25 cellular contexts compared by ENCODE assay signal in genomic region chr1:6170742-6171201, GRCh38. TPM values are rescaled to one million over a fixed set of nuclear protein-coding genes. Genes with fewer than 3 reads are reported as not detected.
A peak's percentile ranks its signal among the peaks of the same experiment; 100 is the strongest.
DNase-seq lines count a peak whose midpoint lies in the region; ATAC-seq, FAIRE-seq and TF ChIP-seq lines count a peak whose summit lies in the region.
"Had no signal": no experiment of that assay in that cellular context is flagged by ENCODE, and none has a peak within 500 bp of the region (broad histone marks: within the 10 kb centered on the region; RNA-seq: fewer than 3 reads in every experiment).

No MANE protein-coding gene starts in this region.

- intact Hi-C loops in PC-3 (cut with micrococcal nuclease): loop anchor here (1.0 kb wide), 1 partner anchor 61 kb away; no protein-coding TSS in a partner anchor

- H3K27ac ChIP-seq in PC-3 (ENCODE audit: low read length): no peak overlapping the region
- H3K27ac ChIP-seq: 22Rv1, left ventricle myocardium inferior, psoas muscle had no signal

- H3K4me3 ChIP-seq in PC-3 (ENCODE audit: low read length): no peak overlapping the region
- H3K4me3 ChIP-seq: left ventricle myocardium inferior, psoas muscle, smooth muscle cell had no signal

- no TSS peak for BruUV-seq in PC-3 (replicated peaks; lab: Mats Ljungman, UMichigan)

- no peaks in the 10 kb centered on the region for H3K27me3 ChIP-seq in PC-3 (ENCODE audit: low read length)
- H3K27me3 ChIP-seq: BE2C had no signal

- H3K9me3 ChIP-seq in PC-3 (ENCODE audit: low read length): no peaks in the 10 kb centered on the region
- H3K9me3 ChIP-seq: BE2C, Caco-2, left ventricle myocardium inferior, psoas muscle, SK-N-SH had no signal

- H3K4me2 ChIP-seq in PC-3 (ENCODE audit: low read length): no peak overlapping the region
- H3K4me2 ChIP-seq: SK-N-SH, smooth muscle cell had no signal

- no peaks in the 10 kb centered on the region for H3K79me2 ChIP-seq in PC-3 (ENCODE audit: low read length)

- POLR2A ChIA-PET in PC-3 (lab: Charles Lee; ENCODE audit: unreplicated experiment): no interaction called here

- no peaks in the 10 kb centered on the region for H3K9me2 ChIP-seq in PC-3 (replicated peaks; ENCODE audit: low read length)
- H3K9me2 ChIP-seq: SK-N-SH had no signal

- H3F3A ChIP-seq in PC-3 (ENCODE audit: low read length, unreplicated experiment): no peaks in the 10 kb centered on the region

- no peaks in the 10 kb centered on the region for H3K36me3 ChIP-seq in PC-3 (ENCODE audit: low read depth, low read length)
- H3K36me3 ChIP-seq: BE2C, left ventricle myocardium inferior had no signal

- no peak for TF ChIP-seq CTCF in PC-3 (conservative IDR thresholded peaks at IDR 0.05; ENCODE audit: low read depth, low read length)

- CTCF ChIA-PET in PC-3 (lab: Charles Lee): interaction anchor here (1.0 to 1.3 kb wide), 2 partner anchors 62 to 66 kb away, joined by 3 to 7 read pairs; no protein-coding TSS in a partner anchor

- no peak for FAIRE-seq in urothelium cell line (lab: Jason Lieb, UNC)
- FAIRE-seq: bronchial epithelial cell had no signal

- no peaks in the 10 kb centered on the region for H4K20me1 ChIP-seq in PC-3 (ENCODE audit: low read length)

- peaks cover 6% of the 10 kb centered on the region for H3K4me1 ChIP-seq in PC-3 (ENCODE audit: insufficient read depth, low read length)
- H3K4me1 ChIP-seq: BE2C, Caco-2, psoas muscle had no signal

- H2AFZ ChIP-seq in PC-3 (ENCODE audit: low read length): no peak overlapping the region

- peak; percentile 35 for DNase-seq in DMS 273 (lab: John Stamatoyannopoulos, UW; ENCODE audit: unreplicated experiment)
- no peak for DNase-seq in DMS 273 treated with DMSO at 0.1 percent for 48 hours (lab: John Stamatoyannopoulos, UW)
- peak; percentile 57 for DNase-seq in UCSD-AML1 (lab: John Stamatoyannopoulos, UW; ENCODE audit: unreplicated experiment)
- peak; percentile 20 for DNase-seq in kidney glomerular epithelial cell (lab: John Stamatoyannopoulos, UW)
- peak; percentile 69 for DNase-seq in urothelium cell line (ENCODE audit: low spot score)
- DNase-seq in activated naive CD4-positive, alpha-beta T cell treated with anti-CD3 and anti-CD28 coated beads, Interleukin-2, amount 50 U/mL, for 16 hours: no peak
- no peak for DNase-seq in PC-3
- DNase-seq: activated CD8-positive, alpha-beta T cell treated with anti-CD3 and anti-CD28 coated beads for 36 hours; activated naive CD4-positive, alpha-beta T cell; activated T-cell treated with anti-CD3 and anti-CD28 coated beads, Interleukin-2, amount 50 U/mL, for 24 hours; Caco-2; cortex of kidney; left ventricle myocardium inferior; NCI-H1694; NCI-H2171 treated with DMSO at 0.1 percent for 48 hours; psoas muscle; stimulated activated CD4-positive, alpha-beta T cell treated with anti-CD3 and anti-CD28 coated beads, Interleukin-4, amount 100 ng/mL, for 1 hour; stimulated activated naive CD4-positive, alpha-beta T cell had no signal

- H3K9ac ChIP-seq in PC-3 (ENCODE audit: low read length): no peak overlapping the region
- H3K9ac ChIP-seq: SK-N-SH had no signal

- no peak for ATAC-seq in HG03571 (IDR thresholded peaks at IDR 0.05; ENCODE audit: unreplicated experiment)
- ATAC-seq in PC-3: no peak
- ATAC-seq: activated CD8-positive, alpha-beta T cell treated with anti-CD3 and anti-CD28 coated beads for 36 hours had no signal

RNA-seq across cellular contexts. Expression of gene CHD5, which starts 9.3 kb away (rescaled TPM):
- total RNA-seq in PC-3 (2014; rRNA removed): 0.55 and 2.8 TPM in 2 replicates
- total RNA-seq: RPMI7951 had no signal

RNA-seq across cellular contexts. Expression of gene RPL22, which starts 28.6 kb away (rescaled TPM):
- total RNA-seq in PC-3 (2014; rRNA removed): 283 and 297 TPM in 2 replicates

RNA-seq across cellular contexts. Expression of gene RNF207, which starts 35.1 kb away (rescaled TPM):
- 95.4 and 128 TPM in 2 replicates for total RNA-seq in PC-3 (2014; rRNA removed)

Comparison
In these comparisons a context has a peak if more than half of its experiments do, and no peak if none do; other contexts are left out.
1. DNase-seq: peak in DMS 273 (single experiment), UCSD-AML1 (single experiment), kidney glomerular epithelial cell (single experiment) and urothelium cell line (single experiment); none in DMS 273 treated with DMSO at 0.1 percent for 48 hours (single experiment), activated naive CD4-positive, alpha-beta T cell treated with anti-CD3 and anti-CD28 coated beads, Interleukin-2, amount 50 U/mL, for 16 hours (single experiment) and PC-3 (single experiment).